Comparison of ENCODE assay signal across 23 cellular contexts in genomic region chr3:4997946-4998345, GRCh38. TPM values are rescaled to one million over a fixed set of nuclear protein-coding genes. Genes with fewer than 3 reads are reported as not detected.
DNase-seq lines count a peak whose midpoint lies in the region; ATAC-seq and TF ChIP-seq lines count a peak whose summit lies in the region.
"Had no signal": no experiment of that assay in that cellular context is flagged by ENCODE, and none has a peak within 500 bp of the region (broad histone marks: within the 10 kb centered on the region; RNA-seq: fewer than 3 reads in every experiment).

No MANE protein-coding gene starts in this region.

- TF ChIP-seq EP300 in sigmoid colon (IDR thresholded peaks at IDR 0.05), result no peak

- TF ChIP-seq CTCF in coronary artery (IDR thresholded peaks at IDR 0.05) (no peak), sigmoid colon (IDR thresholded peaks at IDR 0.05) (no peak), GM13977 (IDR thresholded peaks at IDR 0.05; ENCODE audit: extremely low read depth, insufficient read depth, missing control alignments) (no peak)

- TF ChIP-seq POLR2A in sigmoid colon (IDR thresholded peaks at IDR 0.05), result no peak

- no peaks in the 10 kb centered on the region for H3K27me3 ChIP-seq in sigmoid colon
- H3K27me3 ChIP-seq: MG63 had no signal

- no peaks in the 10 kb centered on the region for H3K9me3 ChIP-seq in sigmoid colon
- H3K9me3 ChIP-seq: MG63 had no signal

- H3K4me1 ChIP-seq in sigmoid colon, result peaks cover 0 to 16% (median 4%) of the 10 kb centered on the region in 4 donors

- H3K4me1 Mint-ChIP-seq in stimulated activated naive CD8-positive, alpha-beta T cell treated with anti-CD3 and anti-CD28 coated beads, Interleukin-15, amount 100 ng/mL, for 72 hours, result peaks cover 71% of the 10 kb centered on the region

- H3K36me3 ChIP-seq in sigmoid colon, result no peaks in the 10 kb centered on the region
- H3K36me3 ChIP-seq: MG63 had no signal

- H3K27ac ChIP-seq in coronary artery, result no peak overlapping the region
- H3K27ac ChIP-seq in sigmoid colon, result no peak overlapping the region
- H3K27ac ChIP-seq: HL-60 had no signal

- no peak overlapping the region for H3K4me3 Mint-ChIP-seq in stimulated activated naive CD8-positive, alpha-beta T cell treated with anti-CD3 and anti-CD28 coated beads, Interleukin-15, amount 100 ng/mL, for 72 hours

- intact Hi-C loops in sigmoid colon (cut with DNase I), result no loop called here

- DNase-seq in activated CD4-positive, CD25-positive, alpha-beta regulatory T cell treated with anti-CD3 and anti-CD28 coated beads, Interleukin-2, amount 50 U/mL, for 72 hours, result peak; percentile 16
- no peak for DNase-seq in activated CD4-positive, CD25-positive, alpha-beta regulatory T cell (lab: John Stamatoyannopoulos, UW)
- peak; percentile 2 for DNase-seq in stimulated activated naive CD8-positive, alpha-beta T cell treated with anti-CD3 and anti-CD28 coated beads, Interleukin-15, Interleukin-2, amounts not matched to agents 100 U/mL and 50 U/mL, for 24 hours
- no peak for DNase-seq in stimulated activated naive CD8-positive, alpha-beta T cell treated with anti-CD3 and anti-CD28 coated beads, Interleukin-15, amount 100 ng/mL, for 72 hours
- DNase-seq in coronary artery (ENCODE audit: low spot score) (peak; percentile 4), sigmoid colon (peak; percentile 18), GM13977 (ENCODE audit: low spot score) (no peak)
- DNase-seq: 8988T; DMS153; GOT3; Kasumi-1; MG63; NCI-H1105 treated with DMSO at 0.1 percent for 48 hours; NCI-H2029; NCI-H446 treated with DMSO at 0.1 percent for 48 hours; NCI-H526; NCI-H82; NK-92 treated with Interleukin-12 subunit alpha and Interleukin-12 subunit beta, amount 100 ng/mL, for 24 hours; PC-3; Right ventricle myocardium superior had no signal

- no peaks in the 10 kb centered on the region for H3K9me3 Mint-ChIP-seq in stimulated activated naive CD8-positive, alpha-beta T cell treated with anti-CD3 and anti-CD28 coated beads, Interleukin-15, amount 100 ng/mL, for 72 hours

- WGBS in sigmoid colon, 2 donors, result 89 to 96% methylated on average over 7 of the region's 7 CpGs

- no peak overlapping the region for H3K4me3 ChIP-seq in coronary artery
- H3K4me3 ChIP-seq in sigmoid colon, result no peak overlapping the region
- H3K4me3 ChIP-seq: MG63 had no signal

- no peaks in the 10 kb centered on the region for H3K27me3 Mint-ChIP-seq in stimulated activated naive CD8-positive, alpha-beta T cell treated with anti-CD3 and anti-CD28 coated beads, Interleukin-15, amount 100 ng/mL, for 72 hours

- no peak overlapping the region for H3K27ac Mint-ChIP-seq in stimulated activated naive CD8-positive, alpha-beta T cell treated with anti-CD3 and anti-CD28 coated beads, Interleukin-15, amount 100 ng/mL, for 72 hours

- ATAC-seq in stimulated activated naive CD8-positive, alpha-beta T cell treated with anti-CD3 and anti-CD28 coated beads, Interleukin-15, Interleukin-2, amounts not matched to agents 100 U/mL and 50 U/mL, for 24 hours, result no peak
- ATAC-seq in stimulated activated naive CD8-positive, alpha-beta T cell treated with anti-CD3 and anti-CD28 coated beads, Interleukin-15, amount 100 ng/mL, for 72 hours, result no peak
- ATAC-seq in GM18873 (IDR thresholded peaks at IDR 0.05; ENCODE audit: low FRiP score, unreplicated experiment), result no peak
- ATAC-seq: HCT116, PC-3 had no signal

- in situ Hi-C loops in GM13977 (cut with MboI; ENCODE audit: low pct_unique_long_range_greater_than_20kb, low sequenced_read_pairs, unreplicated experiment), result no loop called here

RNA-seq across cellular contexts. Expression of gene BHLHE40, which starts 18.7 kb away (rescaled TPM):
- total RNA-seq in sigmoid colon, result 10 to 100 TPM; 12.5 to 81.9 (median 24.3) TPM
- 10 to 100 TPM; 11.1 to 32.2 (median 22.2) TPM for polyA plus RNA-seq in sigmoid colon

Comparison
In these comparisons a context has a peak if more than half of its experiments do, and no peak if none do; other contexts are left out.
1. DNase-seq: peak in activated CD4-positive, CD25-positive, alpha-beta regulatory T cell treated with anti-CD3 and anti-CD28 coated beads, Interleukin-2, amount 50 U/mL, for 72 hours (single experiment), stimulated activated naive CD8-positive, alpha-beta T cell treated with anti-CD3 and anti-CD28 coated beads, Interleukin-15, Interleukin-2, amounts not matched to agents 100 U/mL and 50 U/mL, for 24 hours (single experiment), coronary artery (single experiment) and sigmoid colon (single experiment); none in activated CD4-positive, CD25-positive, alpha-beta regulatory T cell (0 of 4), stimulated activated naive CD8-positive, alpha-beta T cell treated with anti-CD3 and anti-CD28 coated beads, Interleukin-15, amount 100 ng/mL, for 72 hours (0 of 2) and GM13977 (single experiment).